In the genomic region with DNA sequence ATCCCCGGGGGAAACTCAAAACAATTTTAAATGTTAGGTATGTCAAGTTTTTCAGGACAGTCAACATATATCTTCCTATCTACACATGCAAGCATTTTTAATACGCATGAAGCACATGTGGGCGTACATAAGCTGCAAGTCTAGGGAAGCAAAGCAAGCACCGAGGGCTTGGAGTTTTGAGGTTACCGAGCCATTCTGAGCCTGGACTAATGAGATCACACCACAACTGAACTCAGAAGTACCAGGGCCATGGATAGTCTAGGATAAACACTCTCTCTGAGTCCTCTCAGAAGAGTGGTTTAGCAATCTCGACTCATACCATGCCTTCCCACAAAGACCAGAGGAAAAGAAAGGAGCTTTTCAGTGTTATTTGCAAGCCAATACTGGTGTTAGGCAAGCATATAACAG, we compare ENCODE assay signal across 8 cellular contexts.
A peak's percentile ranks its signal among the peaks of the same experiment; 100 is the strongest.
DNase-seq lines count a peak whose midpoint lies in the region; ATAC-seq and TF ChIP-seq lines count a peak whose summit lies in the region.

No MANE protein-coding gene starts in this region.

- no peaks in the 10 kb centered on the region for H3K9me3 ChIP-seq in ascending aorta
- no peaks in the 10 kb centered on the region for H3K9me3 ChIP-seq in mucosa of rectum (ENCODE audit: control insufficient read depth in 2 of 2, low read length in 2 of 2)
- no peaks in the 10 kb centered on the region; the same call in 1 of the 2 replicates for H3K9me3 ChIP-seq in SJCRH30 (replicated peaks)

- H3K4me3 ChIP-seq in ascending aorta (peak overlapping the region in 1 of 2 donors; percentile 34), mucosa of rectum (ENCODE audit: low read length in 2 of 2) (peak overlapping the region in 1 of 2 donors; percentile 35), SJCRH30 (no peak overlapping the region)

- DNase-seq in GM03348 (ENCODE audit: low spot score) (peak; percentile 59), ascending aorta (ENCODE audit: low spot score in 2 of 2) (no peak), NCI-H526 (lab: John Stamatoyannopoulos, UW) (no peak), SJCRH30 (no peak)
- DNase-seq in activated effector memory CD4-positive, alpha-beta T cell treated with Interleukin-2 at 50 U/mL for 16 hours, result no peak

- TF ChIP-seq CTCF in ascending aorta (IDR thresholded peaks at IDR 0.05), result no peak

- no peaks in the 10 kb centered on the region for H3K27me3 ChIP-seq in ascending aorta
- H3K27me3 ChIP-seq in mucosa of rectum (ENCODE audit: control insufficient read depth in 2 of 2, insufficient read depth in 2 of 2, low read length in 2 of 2), result no peaks in the 10 kb centered on the region
- no peaks in the 10 kb centered on the region for H3K27me3 ChIP-seq in SJCRH30

- no peak overlapping the region for H3K9ac ChIP-seq in mucosa of rectum (ENCODE audit: low read depth in 1 of 2, low read length in 2 of 2)

- ATAC-seq in HG02981 (IDR thresholded peaks at IDR 0.05; ENCODE audit: unreplicated experiment), result peak; percentile 15
- no peak for ATAC-seq in HG03521 (IDR thresholded peaks at IDR 0.05; ENCODE audit: unreplicated experiment)

- H3K27ac ChIP-seq in ascending aorta (peak overlapping the region; percentile 73), mucosa of rectum (ENCODE audit: low read depth in 2 of 2, low read length in 2 of 2) (peak overlapping the region; percentile 7 to 48), SJCRH30 (no peak overlapping the region)

- H3K4me1 ChIP-seq in ascending aorta (peaks cover 0 to 10% of the 10 kb centered on the region in 2 donors), mucosa of rectum (ENCODE audit: control insufficient read depth in 2 of 2, insufficient read depth in 2 of 2, low read length in 2 of 2) (peaks cover 11 to 19% of the 10 kb centered on the region in 2 donors), SJCRH30 (no peaks in the 10 kb centered on the region)

- H3K36me3 ChIP-seq in ascending aorta (no peaks in the 10 kb centered on the region), mucosa of rectum (ENCODE audit: control insufficient read depth in 2 of 2, insufficient read depth in 2 of 2, low read length in 2 of 2) (no peaks in the 10 kb centered on the region), SJCRH30 (no peaks in the 10 kb centered on the region)

- intact Hi-C loops in ascending aorta (cut with DNase I), result loop anchor here (5.0 kb wide), 2 partner anchors 275 to 290 kb away; no protein-coding TSS in a partner anchor
